ENCODE assay signal across 9 cellular contexts in genomic region chr17:81096741-81097133, GRCh38.
DNase-seq lines count a peak whose midpoint lies in the region; ATAC-seq, FAIRE-seq and TF ChIP-seq lines count a peak whose summit lies in the region.
"Had no signal": no experiment of that assay in that cellular context is flagged by ENCODE, and none has a peak within 500 bp of the region (broad histone marks: within the 10 kb centered on the region; RNA-seq: fewer than 3 reads in every experiment).

No MANE protein-coding gene starts in this region.

- peak overlapping the region in 1 of 2 experiments; percentile 99; a peak in 2 of 4 replicates for H3K27ac ChIP-seq in SK-N-SH (ENCODE audit: low read depth in 2 of 2, low read length in 1 of 2)
- H3K27ac ChIP-seq in caudate nucleus (ENCODE audit: low read depth, low read length), result peak overlapping the region; percentile 95
- H3K27ac ChIP-seq in lower lobe of right lung, result peak overlapping the region; percentile 65
- H3K27ac ChIP-seq in tibial nerve, result peak overlapping the region; percentile 26 to 96 (median 86)

- no peaks in the 10 kb centered on the region for H3K9me2 ChIP-seq in SK-N-SH

- H3K4me1 ChIP-seq in SK-N-SH (ENCODE audit: control insufficient read depth in 1 of 2, insufficient read depth in 2 of 2, low read depth in 1 of 2, low read length in 1 of 2) (peaks cover 42 to 49% of the 10 kb centered on the region in 2 experiments; a peak in 3 of 4 replicates), lower lobe of right lung (peaks cover 48% of the 10 kb centered on the region), tibial nerve (peaks cover 0 to 84% (median 56%) of the 10 kb centered on the region in 4 donors)

- POLR2A ChIA-PET in SK-N-SH (lab: Yijun Ruan, JAX), result no interaction called here

- TF ChIP-seq CTCF in SK-N-SH (IDR thresholded peaks at IDR 0.05) (no peak), lower lobe of right lung (IDR thresholded peaks at IDR 0.05) (no peak), tibial nerve (IDR thresholded peaks at IDR 0.05) (no peak)

- no peak for TF ChIP-seq POLR2A in tibial nerve (IDR thresholded peaks at IDR 0.05)
- TF ChIP-seq POLR2A in GM12891 (IDR thresholded peaks at IDR 0.05; ENCODE audit: low read depth, low read length), result no peak

- intact Hi-C loops in lower lobe of right lung (cut with DNase I), result no loop called here

- H3F3A ChIP-seq in SK-N-SH (replicated peaks; ENCODE audit: insufficient read depth), result peaks cover 22% of the 10 kb centered on the region

- no peaks in the 10 kb centered on the region for H3K9me3 ChIP-seq in SK-N-SH
- no peaks in the 10 kb centered on the region for H3K9me3 ChIP-seq in lower lobe of right lung
- H3K9me3 ChIP-seq in tibial nerve, result no peaks in the 10 kb centered on the region

- 92% methylated on average over 7 of the region's 7 CpGs for WGBS in SK-N-SH (ENCODE audit: low lambda C conversion rate)
- WGBS in tibial nerve, 2 donors, result 73 to 77% methylated on average over 7 of the region's 7 CpGs

- DNase-seq in SK-N-SH, result no peak
- DNase-seq in caudate nucleus (lab: John Stamatoyannopoulos, UW), result peak in 22 of 61 donors; percentile 18 to 78 (median 48)
- DNase-seq in lower lobe of right lung, result no peak
- no peak for DNase-seq in tibial nerve (ENCODE audit: low spot score in 2 of 2)
- DNase-seq in GM12891 (ENCODE audit: insufficient read length, low spot score), result no peak
- DNase-seq: activated CD4-positive, CD25-positive, alpha-beta regulatory T cell treated with anti-CD3 and anti-CD28 coated beads, Interleukin-2, amount 50 U/mL, for 72 hours had no signal

- TF ChIP-seq EP300 in SK-N-SH (IDR thresholded peaks at IDR 0.05; ENCODE audit: borderline replicate concordance in 1 of 2, low read depth in 1 of 2, low read length in 1 of 2) (no peak), tibial nerve (IDR thresholded peaks at IDR 0.05) (no peak)

- H3K4me3 ChIP-seq in SK-N-SH (ENCODE audit: low read depth in 2 of 2, low read length in 1 of 2) (no peak overlapping the region), lower lobe of right lung (peak overlapping the region; percentile 30), tibial nerve (peak overlapping the region in 1 of 4 donors; percentile 24)

- no peak for ATAC-seq in SK-N-SH treated with all-trans-retinoic acid at 6 μM for 48 hours
- peak in 1 of 2 donors; percentile 18 for ATAC-seq in lower lobe of right lung
- ATAC-seq in GM18873 (IDR thresholded peaks at IDR 0.05; ENCODE audit: low FRiP score, unreplicated experiment), result no peak
- no peak for ATAC-seq in GM21515 (IDR thresholded peaks at IDR 0.05; ENCODE audit: unreplicated experiment)

- FAIRE-seq in GM12891 (lab: Jason Lieb, UNC), result no peak

- H3K79me2 ChIP-seq in SK-N-SH (ENCODE audit: insufficient read depth), result no peaks in the 10 kb centered on the region

- H3K4me2 ChIP-seq in SK-N-SH, result peak overlapping the region; percentile 78

- peak overlapping the region; percentile 74 for H3K9ac ChIP-seq in SK-N-SH

- no peaks in the 10 kb centered on the region for H4K20me1 ChIP-seq in SK-N-SH (ENCODE audit: insufficient read depth)

- TF ChIP-seq RAD21 in SK-N-SH (IDR thresholded peaks at IDR 0.05; ENCODE audit: low read length), result no peak

- CTCF ChIA-PET in SK-N-SH (lab: Yijun Ruan, JAX), result interaction anchor here (0.6 to 13.7 kb wide), 22 partner anchors 8 to 670 kb away, joined by 3 to 668 read pairs (median 8); partner anchors contain the start of gene BAIAP2

- no peak overlapping the region; the same call in 1 of the 2 replicates for H2AFZ ChIP-seq in SK-N-SH (ENCODE audit: low read depth)

- H3K36me3 ChIP-seq in SK-N-SH (replicated peaks in 1 of 2; ENCODE audit: control insufficient read depth in 1 of 2, insufficient read depth in 2 of 2, low read length in 1 of 2) (peaks cover 0 to 4% of the 10 kb centered on the region in 2 experiments), lower lobe of right lung (peaks cover 31% of the 10 kb centered on the region), tibial nerve (peaks cover 0 to 23% (median 0%) of the 10 kb centered on the region in 3 donors)

- H3K27me3 ChIP-seq in SK-N-SH (ENCODE audit: insufficient read depth) (no peaks in the 10 kb centered on the region), lower lobe of right lung (ENCODE audit: low read depth) (no peaks in the 10 kb centered on the region), tibial nerve (no peaks in the 10 kb centered on the region)

TF ChIP-seq in SK-N-SH, 30 proteins besides CTCF, POLR2A, EP300 and RAD21 (continues in another document):
- TF ChIP-seq TCF12 (IDR thresholded peaks at IDR 0.05) (no peak), EZH2phosphoT487 (IDR thresholded peaks at IDR 0.05; ENCODE audit: borderline replicate concordance, low read depth) (no peak), GABPA (IDR thresholded peaks at IDR 0.05; ENCODE audit: low read depth) (no peak), FOXJ3 (CRISPR knock-in tag; IDR thresholded peaks at IDR 0.05) (no peak), SIN3A (IDR thresholded peaks at IDR 0.05; ENCODE audit: borderline replicate concordance, low read depth, low read length) (no peak)

TF ChIP-seq in SK-N-SH treated with all-trans-retinoic acid at 6 μM for 48 hours, 23 proteins besides CTCF, POLR2A, EP300 and RAD21 (continues in another document):
- TF ChIP-seq ZFP3 (CRISPR knock-in tag; IDR thresholded peaks at IDR 0.05), result no peak
- no peak for TF ChIP-seq BACH2 (CRISPR knock-in tag; IDR thresholded peaks at IDR 0.05; ENCODE audit: borderline replicate concordance)
- TF ChIP-seq ARNTL (CRISPR knock-in tag; IDR thresholded peaks at IDR 0.05; ENCODE audit: borderline replicate concordance, low read depth), result no peak
- TF ChIP-seq ZNF565 (CRISPR knock-in tag; conservative IDR thresholded peaks at IDR 0.05; ENCODE audit: low read depth), result no peak
- no peak for TF ChIP-seq ZNF70 (CRISPR knock-in tag; IDR thresholded peaks at IDR 0.05)
- TF ChIP-seq PATZ1 (CRISPR knock-in tag; IDR thresholded peaks at IDR 0.05; ENCODE audit: borderline replicate concordance), result no peak
- TF ChIP-seq RARB (CRISPR knock-in tag; IDR thresholded peaks at IDR 0.05), result no peak
- TF ChIP-seq TOX (CRISPR knock-in tag; IDR thresholded peaks at IDR 0.05; ENCODE audit: borderline replicate concordance), result no peak
- TF ChIP-seq SNAI2 (CRISPR knock-in tag; IDR thresholded peaks at IDR 0.05), result no peak
- TF ChIP-seq TCF4 (CRISPR knock-in tag; IDR thresholded peaks at IDR 0.05; ENCODE audit: borderline replicate concordance), result no peak

TF ChIP-seq in GM12891, 5 proteins besides CTCF, POLR2A, EP300 and RAD21:
- TF ChIP-seq POU2F2 (IDR thresholded peaks at IDR 0.05; ENCODE audit: low read depth, low read length), result no peak
- no peak for TF ChIP-seq TAF1 (IDR thresholded peaks at IDR 0.05; ENCODE audit: low read depth, low read length)
- no peak for TF ChIP-seq SPI1 (IDR thresholded peaks at IDR 0.05; ENCODE audit: low read depth, low read length)
- TF ChIP-seq PAX5 (IDR thresholded peaks at IDR 0.05; ENCODE audit: insufficient read depth, low read length, severe bottlenecking), result no peak
- no peak for TF ChIP-seq POLR2AphosphoS5 (IDR thresholded peaks at IDR 0.05; ENCODE audit: low read depth, low read length)
